Comparison of ENCODE assay signal across 29 cellular contexts in genomic region chr20:15836634-15837033, GRCh38.
A peak's percentile ranks its signal among the peaks of the same experiment; 100 is the strongest.
DNase-seq lines count a peak whose midpoint lies in the region; ATAC-seq and TF ChIP-seq lines count a peak whose summit lies in the region.
"Had no signal": no experiment of that assay in that cellular context is flagged by ENCODE, and none has a peak within 500 bp of the region (broad histone marks: within the 10 kb centered on the region; RNA-seq: fewer than 3 reads in every experiment).

No MANE protein-coding gene starts in this region.

- peaks cover 0 to 5% (median 0%) of the 10 kb centered on the region in 3 experiments; a peak in 2 of 7 replicates for H3K36me3 Mint-ChIP-seq in H9 (ENCODE audit: insufficient read depth in 1 of 3, low read depth in 3 of 3)
- H3K36me3 Mint-ChIP-seq: CD8-positive, alpha-beta T cell; memory B cell had no signal

- no peak overlapping the region for H3K9ac ChIP-seq in adipocyte (ENCODE audit: low read length)
- H3K9ac ChIP-seq in H9 (ENCODE audit: extremely low read depth, insufficient read length, low read length): no peak overlapping the region
- H3K9ac ChIP-seq: parathyroid adenoma had no signal

- H3K56ac ChIP-seq in H9 (ENCODE audit: insufficient read length, low read depth, low read length): no peak overlapping the region

- H2BK20ac ChIP-seq in H9 (ENCODE audit: low read depth, low read length, poor library complexity, severe bottlenecking): no peak overlapping the region

- H3K27me3 ChIP-seq in adipocyte (replicated peaks; ENCODE audit: control insufficient read depth, insufficient read depth, low read length) (no peaks in the 10 kb centered on the region), H9 (ENCODE audit: insufficient read depth, low read length) (no peaks in the 10 kb centered on the region)
- H3K27me3 ChIP-seq: breast epithelium, testis had no signal

- H4K5ac ChIP-seq in H9 (ENCODE audit: insufficient read length, low read depth, low read length): no peak overlapping the region

- H4K8ac ChIP-seq in H9 (replicated peaks; ENCODE audit: insufficient read length, low read depth, low read length): no peak overlapping the region

- H3K9me3 Mint-ChIP-seq in H9: peaks cover 0 to 5% of the 10 kb centered on the region in 2 experiments; a peak in 3 of 5 replicates
- H3K9me3 Mint-ChIP-seq: activated T-helper 1 cell treated with anti-CD3 and anti-CD28 coated beads, Interleukin-12 subunit alpha, Interleukin-12 subunit beta, Interleukin-2, Interleukin-4 antibody, amounts not matched to agents 30 ng/mL and 10 ng/mL and 1 ng/mL, durations not matched to agents 14 hours and 24 hours and 36 hours; CD8-positive, alpha-beta T cell had no signal

- no peak overlapping the region for H3K4ac ChIP-seq in H9 (ENCODE audit: low read depth, low read length)

- no peaks in the 10 kb centered on the region for H4K20me1 ChIP-seq in H9 (ENCODE audit: control insufficient read depth, insufficient read depth, insufficient read length)

- no peaks in the 10 kb centered on the region for H3K36me3 ChIP-seq in adipocyte (ENCODE audit: control insufficient read depth, insufficient read depth, low read length, severe bottlenecking)
- H3K36me3 ChIP-seq: BE2C, breast epithelium had no signal

- no peak overlapping the region for H2AK5ac ChIP-seq in H9 (ENCODE audit: insufficient read length, low read length)

- H2BK5ac ChIP-seq in H9 (ENCODE audit: insufficient read length, low read length): no peak overlapping the region

- no peaks in the 10 kb centered on the region for H3K4me1 ChIP-seq in adipocyte (ENCODE audit: control insufficient read depth, insufficient read depth, low read length)
- H3K4me1 ChIP-seq in H9 (ENCODE audit: insufficient read depth, low read length): no peaks in the 10 kb centered on the region; the same call in 1 of the 2 replicates
- H3K4me1 ChIP-seq: breast epithelium, parathyroid adenoma, testis had no signal

- no peak overlapping the region for H2AFZ ChIP-seq in H9 (ENCODE audit: low read length)
- H2AFZ ChIP-seq: parathyroid adenoma had no signal

- no peak overlapping the region for H3K18ac ChIP-seq in H9 (ENCODE audit: insufficient read length, low read depth, low read length)

- H3K23ac ChIP-seq in H9 (ENCODE audit: insufficient read length, low read depth, low read length): no peak overlapping the region

- no peak overlapping the region for H3K4me3 ChIP-seq in adipocyte (ENCODE audit: low read length)
- H3K4me3 ChIP-seq: breast epithelium, testis had no signal

- WGBS in H9 (ENCODE audit: extremely low coverage, insufficient read length, low lambda C conversion rate): no CpG with 5 or more reads among the region's 2 CpGs

- no peak overlapping the region for H2BK15ac ChIP-seq in H9 (ENCODE audit: low read depth, low read length)

- H2BK12ac ChIP-seq in H9 (ENCODE audit: insufficient read length, low read depth, low read length): no peak overlapping the region

- no peak overlapping the region for H3K27ac ChIP-seq in H9 (ENCODE audit: insufficient read length, low read depth, low read length)
- H3K27ac ChIP-seq: breast epithelium, parathyroid adenoma, testis had no signal

- H4K91ac ChIP-seq in H9 (ENCODE audit: insufficient read length, low read depth, low read length): no peak overlapping the region

- no peaks in the 10 kb centered on the region for H3K27me3 Mint-ChIP-seq in H9 (ENCODE audit: low read depth)
- H3K27me3 Mint-ChIP-seq: activated CD4-positive, alpha-beta T cell treated with anti-CD3 and anti-CD28 coated beads for 36 hours; activated CD8-positive, alpha-beta T cell treated with anti-CD3 and anti-CD28 coated beads for 36 hours had no signal

- H3K4me3 Mint-ChIP-seq in H9: no peak overlapping the region
- H3K4me3 Mint-ChIP-seq: activated CD4-positive, alpha-beta T cell treated with anti-CD3 and anti-CD28 coated beads for 36 hours; activated CD8-positive, alpha-beta T cell treated with anti-CD3 and anti-CD28 coated beads for 36 hours; activated T-helper 1 cell treated with anti-CD3 and anti-CD28 coated beads, Interleukin-12 subunit alpha, Interleukin-12 subunit beta, Interleukin-2, Interleukin-4 antibody, amounts not matched to agents 30 ng/mL and 10 ng/mL and 1 ng/mL, durations not matched to agents 14 hours and 24 hours and 36 hours; CD8-positive, alpha-beta T cell; memory B cell had no signal

- ATAC-seq in GM18861 (IDR thresholded peaks at IDR 0.05; ENCODE audit: unreplicated experiment): no peak
- ATAC-seq in HG02798 (IDR thresholded peaks at IDR 0.05; ENCODE audit: poor library complexity, unreplicated experiment): no peak
- no peak for ATAC-seq in HG02588 (IDR thresholded peaks at IDR 0.05; ENCODE audit: unreplicated experiment)
- ATAC-seq: activated CD4-positive, alpha-beta T cell treated with anti-CD3 and anti-CD28 coated beads for 36 hours; activated CD8-positive, alpha-beta T cell treated with anti-CD3 and anti-CD28 coated beads for 36 hours; CD8-positive, alpha-beta T cell; HepG2 had no signal

- no peaks in the 10 kb centered on the region for H3K23me2 ChIP-seq in H9 (ENCODE audit: insufficient read length, low read depth, low read length, poor library complexity, severe bottlenecking)

- DNase-seq in AG08395 (ENCODE audit: low spot score): peak; percentile 34
- peak; percentile 22 for DNase-seq in LoVo (ENCODE audit: low spot score)
- peak; percentile 55 for DNase-seq in adipocyte (ENCODE audit: low read depth)
- peak; percentile 37 for DNase-seq in glomerular visceral epithelial cell (ENCODE audit: extremely low spot score)
- no peak for DNase-seq in H9
- DNase-seq: activated CD4-positive, alpha-beta T cell treated with anti-CD3 and anti-CD28 coated beads for 36 hours; activated CD8-positive, alpha-beta memory T cell treated with anti-CD3 and anti-CD28 coated beads, Interleukin-2, amount 50 U/mL, for 48 hours; activated CD8-positive, alpha-beta T cell treated with anti-CD3 and anti-CD28 coated beads for 36 hours; activated naive CD4-positive, alpha-beta T cell treated with Interleukin-2 at 50 U/mL for 16 hours; BE2C; CD8-positive, alpha-beta T cell; effector CD4-positive, alpha-beta T cell; EL; NCI-H1092 treated with DMSO at 0.1 percent for 48 hours; NCI-H1694 treated with DMSO at 0.1 percent for 48 hours; NCI-H2171; NCI-H510A; Right ventricle myocardium superior; small intestine; stimulated activated naive CD4-positive, alpha-beta T cell treated with Interleukin-2 at 50 U/mL for 16 hours; testis had no signal

- TF ChIP-seq CTCF in H9 (conservative IDR thresholded peaks at IDR 0.05): no peak

- H3K9me3 ChIP-seq in adipocyte (ENCODE audit: control insufficient read depth, low read length) (no peaks in the 10 kb centered on the region), H9 (ENCODE audit: control insufficient read depth, low read depth, low read length) (no peaks in the 10 kb centered on the region)
- H3K9me3 ChIP-seq: BE2C, breast epithelium, testis had no signal

- H3K14ac ChIP-seq in H9 (ENCODE audit: insufficient read depth, low read length): no peak overlapping the region

- H3T11ph ChIP-seq in H9 (ENCODE audit: low read length): no peak overlapping the region

- no peak overlapping the region for H2BK120ac ChIP-seq in H9 (ENCODE audit: low read depth, low read length, poor library complexity, severe bottlenecking)

- no peaks in the 10 kb centered on the region for H3K79me2 ChIP-seq in H9 (ENCODE audit: insufficient read depth, low read length)
- H3K79me2 ChIP-seq: parathyroid adenoma had no signal

- peaks cover 4 to 6% of the 10 kb centered on the region in 2 experiments for H3K4me1 Mint-ChIP-seq in H9
- H3K4me1 Mint-ChIP-seq: activated CD4-positive, alpha-beta T cell treated with anti-CD3 and anti-CD28 coated beads for 36 hours; memory B cell had no signal

- H3K4me2 ChIP-seq in H9 (ENCODE audit: insufficient read depth, insufficient read length, low read length): no peak overlapping the region

- H3K27ac Mint-ChIP-seq in H9: no peak overlapping the region
- H3K27ac Mint-ChIP-seq: activated CD4-positive, alpha-beta T cell treated with anti-CD3 and anti-CD28 coated beads for 36 hours; activated CD8-positive, alpha-beta T cell treated with anti-CD3 and anti-CD28 coated beads for 36 hours; activated T-helper 1 cell treated with anti-CD3 and anti-CD28 coated beads, Interleukin-12 subunit alpha, Interleukin-12 subunit beta, Interleukin-2, Interleukin-4 antibody, amounts not matched to agents 30 ng/mL and 10 ng/mL and 1 ng/mL, durations not matched to agents 14 hours and 24 hours and 36 hours; CD8-positive, alpha-beta T cell; memory B cell had no signal

- H3K79me1 ChIP-seq in H9 (ENCODE audit: insufficient read depth, low read depth, low read length, poor library complexity, severe bottlenecking): no peaks in the 10 kb centered on the region
